Comparison of ENCODE assay signal across 8 cellular contexts in the genomic region with DNA sequence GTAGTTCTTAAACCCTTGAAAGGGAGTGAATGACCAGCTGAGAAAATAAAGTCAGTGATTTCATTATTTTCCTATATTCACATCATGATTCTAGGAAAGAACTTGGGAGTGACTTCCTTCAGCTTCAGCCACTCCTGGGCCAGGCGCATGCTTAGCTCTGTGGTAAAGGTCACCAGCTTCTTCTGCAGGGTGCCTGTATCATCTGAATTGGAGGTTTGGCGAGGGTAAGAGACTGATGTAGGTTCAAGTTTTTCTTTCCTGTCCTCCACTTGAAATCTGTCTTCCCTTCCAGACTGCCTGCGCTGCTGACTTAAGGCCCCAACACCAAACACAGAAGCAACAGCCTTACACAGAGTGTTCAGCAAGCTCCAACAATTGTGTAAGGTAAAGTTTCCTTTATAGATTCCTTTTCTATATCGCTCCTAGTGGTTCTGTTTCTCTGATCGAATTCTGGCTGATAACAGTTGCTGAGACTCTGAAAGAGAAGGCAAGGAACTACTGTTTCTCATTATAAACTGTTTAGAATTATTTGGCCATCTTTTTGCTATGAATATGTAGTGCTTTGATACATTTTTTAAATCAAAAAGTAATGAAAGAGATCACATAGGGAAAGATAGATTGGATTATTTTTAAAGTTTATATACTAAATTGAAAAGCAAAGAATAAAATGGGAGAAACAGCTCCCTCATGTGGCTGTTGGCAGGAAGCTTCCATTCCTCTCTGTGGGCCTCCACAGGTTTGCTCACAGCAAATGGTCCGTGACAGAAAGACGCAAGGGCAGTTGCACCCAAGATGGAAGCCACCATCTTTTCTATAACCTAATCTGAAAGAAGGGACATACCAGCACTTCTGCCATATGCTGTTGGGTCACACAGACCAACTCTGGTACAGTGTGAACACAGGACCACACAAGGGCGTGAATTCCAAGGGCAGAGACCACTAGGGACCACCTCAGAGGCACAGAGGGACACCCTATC. TPM values are rescaled to one million over a fixed set of nuclear protein-coding genes. Genes with fewer than 3 reads are reported as not detected.
DNase-seq lines count a peak whose midpoint lies in the region; ATAC-seq and TF ChIP-seq lines count a peak whose summit lies in the region.

No MANE protein-coding gene starts in this region.

- no peak overlapping the region for H3K27ac Mint-ChIP-seq in effector memory CD8-positive, alpha-beta T cell
- peak overlapping the region; percentile 85 for H3K27ac Mint-ChIP-seq in nephron progenitor cell

- H3F3A ChIP-seq in GM23248 (ENCODE audit: insufficient read depth) = peaks cover 25% of the 10 kb centered on the region
- H3F3A ChIP-seq in Loucy (ENCODE audit: low read depth) = no peaks in the 10 kb centered on the region

- peaks cover 5% of the 10 kb centered on the region for H3K36me3 ChIP-seq in GM23248 (ENCODE audit: low read depth)
- H3K36me3 ChIP-seq in Loucy (ENCODE audit: insufficient read depth, low read length) = peaks cover 4% of the 10 kb centered on the region; the same call in 1 of the 2 replicates
- H3K36me3 ChIP-seq in aorta (ENCODE audit: control insufficient read depth in 1 of 2, insufficient read depth in 2 of 2, low read length in 1 of 2) = peaks cover 0 to 5% of the 10 kb centered on the region in 2 donors

- no peak overlapping the region for H3K27ac ChIP-seq in GM23248
- no peak overlapping the region for H3K27ac ChIP-seq in aorta (ENCODE audit: low read depth in 1 of 2, low read length in 2 of 2)

- H3K4me3 ChIP-seq in GM23248 (no peak overlapping the region), Loucy (ENCODE audit: low read length, poor library complexity, severe bottlenecking) (no peak overlapping the region), aorta (ENCODE audit: low read length in 2 of 2) (no peak overlapping the region)

- H3K79me2 ChIP-seq in GM23248 (ENCODE audit: insufficient read depth) (no peaks in the 10 kb centered on the region), Loucy (ENCODE audit: insufficient read depth, low read length) (no peaks in the 10 kb centered on the region)

- H3K27me3 Mint-ChIP-seq in effector memory CD8-positive, alpha-beta T cell = no peaks in the 10 kb centered on the region
- peaks cover 2% of the 10 kb centered on the region for H3K27me3 Mint-ChIP-seq in nephron progenitor cell (ENCODE audit: low read depth, poor library complexity)

- H3K9ac ChIP-seq in GM23248 = no peak overlapping the region
- no peak overlapping the region for H3K9ac ChIP-seq in Loucy (ENCODE audit: low read depth, low read length, poor library complexity, severe bottlenecking)

- peak; percentile 68 for DNase-seq in NCI-H82 (lab: John Stamatoyannopoulos, UW)
- DNase-seq in NCI-H82 treated with DMSO at 0.1 percent for 48 hours (lab: John Stamatoyannopoulos, UW; ENCODE audit: unreplicated experiment) = no peak
- DNase-seq in GM23248 = peak; percentile 71
- peak; percentile 11 to 12 (median 11) for DNase-seq in effector memory CD8-positive, alpha-beta T cell
- peak; percentile 27 for DNase-seq in nephron progenitor cell
- no peak for DNase-seq in aorta

- TF ChIP-seq CTCF in Loucy (conservative IDR thresholded peaks at IDR 0.05; ENCODE audit: low read length) (peak; percentile 89), nephron progenitor cell (IDR thresholded peaks at IDR 0.05) (peak; percentile 81)

- no peaks in the 10 kb centered on the region for H3K9me3 ChIP-seq in GM23248 (ENCODE audit: low read depth)
- H3K9me3 ChIP-seq in Loucy (ENCODE audit: insufficient read depth, low read depth, low read length) = no peaks in the 10 kb centered on the region
- H3K9me3 ChIP-seq in aorta (ENCODE audit: control insufficient read depth, low read length) = no peaks in the 10 kb centered on the region

- no peaks in the 10 kb centered on the region for H3K4me1 Mint-ChIP-seq in effector memory CD8-positive, alpha-beta T cell (ENCODE audit: low read depth in 2 of 2)
- peaks cover 5% of the 10 kb centered on the region for H3K4me1 Mint-ChIP-seq in nephron progenitor cell

- H2AFZ ChIP-seq in GM23248 (peak overlapping the region; percentile 79), Loucy (ENCODE audit: low read length) (no peak overlapping the region)

- H3K9me3 Mint-ChIP-seq in effector memory CD8-positive, alpha-beta T cell = no peaks in the 10 kb centered on the region
- no peaks in the 10 kb centered on the region for H3K9me3 Mint-ChIP-seq in nephron progenitor cell

- H4K20me1 ChIP-seq in GM23248 (ENCODE audit: insufficient read depth) (no peaks in the 10 kb centered on the region), Loucy (ENCODE audit: insufficient read depth, low read length, poor library complexity, severe bottlenecking) (no peaks in the 10 kb centered on the region)

- H3K4me1 ChIP-seq in GM23248 (ENCODE audit: insufficient read depth) = 0 out of 2 replicates have a peak, but pooled peaks cover under 1% of the 10 kb centered on the region
- H3K4me1 ChIP-seq in Loucy (ENCODE audit: insufficient read depth, low read length, poor library complexity, severe bottlenecking) = no peaks in the 10 kb centered on the region
- H3K4me1 ChIP-seq in aorta (ENCODE audit: control insufficient read depth in 1 of 2, insufficient read depth in 2 of 2, low read length in 2 of 2) = no peaks in the 10 kb centered on the region

- ATAC-seq in SK-N-SH treated with all-trans-retinoic acid at 6 μM for 48 hours (peak; percentile 92), aorta (ENCODE audit: low FRiP score) (no peak)
- ATAC-seq in effector memory CD8-positive, alpha-beta T cell (replicated peaks) = peak; percentile 77

- H3K4me3 Mint-ChIP-seq in effector memory CD8-positive, alpha-beta T cell = no peak overlapping the region
- H3K4me3 Mint-ChIP-seq in nephron progenitor cell = no peak overlapping the region

- intact Hi-C loops in aorta (cut with DNase I) = no loop called here

- H3K27me3 ChIP-seq in GM23248 (replicated peaks; ENCODE audit: insufficient read depth) = no peaks in the 10 kb centered on the region
- H3K27me3 ChIP-seq in Loucy (ENCODE audit: insufficient read depth, low read length, poor library complexity, severe bottlenecking) = no peaks in the 10 kb centered on the region
- H3K27me3 ChIP-seq in aorta (ENCODE audit: control insufficient read depth in 1 of 2, insufficient read depth in 2 of 2, low read length in 1 of 2) = no peaks in the 10 kb centered on the region

- H3K4me2 ChIP-seq in GM23248 (ENCODE audit: unreplicated experiment) = no peak overlapping the region
- H3K4me2 ChIP-seq in Loucy (ENCODE audit: low read depth, low read length, poor library complexity, severe bottlenecking) = no peak overlapping the region

- WGBS in GM23248 (ENCODE audit: low coverage in 1 of 2, low lambda C conversion rate in 2 of 2, missing lambda C conversion rate in 2 of 2), 2 experiments = 63 to 64% methylated on average over 8 of the region's 8 CpGs
- 46 to 49% methylated on average over 8 of the region's 8 CpGs for WGBS in aorta, 2 donors

- H3K9me2 ChIP-seq in GM23248 (ENCODE audit: insufficient read depth) = no peaks in the 10 kb centered on the region
- H3K9me2 ChIP-seq in Loucy (replicated peaks; ENCODE audit: low read depth, low read length) = no peaks in the 10 kb centered on the region

- in situ Hi-C loops in GM23248 (cut with MboI) = no loop called here

- peaks cover 11% of the 10 kb centered on the region for H3K36me3 Mint-ChIP-seq in effector memory CD8-positive, alpha-beta T cell (ENCODE audit: insufficient read depth)
- H3K36me3 Mint-ChIP-seq in nephron progenitor cell (ENCODE audit: low read depth) = peaks cover 15% of the 10 kb centered on the region

TF ChIP-seq in SK-N-SH treated with all-trans-retinoic acid at 6 μM for 48 hours, 23 proteins besides CTCF, POLR2A, EP300 and RAD21:
- TF ChIP-seq GLIS3 (CRISPR knock-in tag; IDR thresholded peaks at IDR 0.05) (no peak), TOX (CRISPR knock-in tag; IDR thresholded peaks at IDR 0.05; ENCODE audit: borderline replicate concordance) (0 out of 2 replicates have a peak, but pooled peaks have one; percentile 20), ZNF8 (CRISPR knock-in tag; IDR thresholded peaks at IDR 0.05) (no peak), BACH2 (CRISPR knock-in tag; IDR thresholded peaks at IDR 0.05; ENCODE audit: borderline replicate concordance) (no peak), CSDC2 (CRISPR knock-in tag; IDR thresholded peaks at IDR 0.05) (no peak)
- TF ChIP-seq, protein P1, sequence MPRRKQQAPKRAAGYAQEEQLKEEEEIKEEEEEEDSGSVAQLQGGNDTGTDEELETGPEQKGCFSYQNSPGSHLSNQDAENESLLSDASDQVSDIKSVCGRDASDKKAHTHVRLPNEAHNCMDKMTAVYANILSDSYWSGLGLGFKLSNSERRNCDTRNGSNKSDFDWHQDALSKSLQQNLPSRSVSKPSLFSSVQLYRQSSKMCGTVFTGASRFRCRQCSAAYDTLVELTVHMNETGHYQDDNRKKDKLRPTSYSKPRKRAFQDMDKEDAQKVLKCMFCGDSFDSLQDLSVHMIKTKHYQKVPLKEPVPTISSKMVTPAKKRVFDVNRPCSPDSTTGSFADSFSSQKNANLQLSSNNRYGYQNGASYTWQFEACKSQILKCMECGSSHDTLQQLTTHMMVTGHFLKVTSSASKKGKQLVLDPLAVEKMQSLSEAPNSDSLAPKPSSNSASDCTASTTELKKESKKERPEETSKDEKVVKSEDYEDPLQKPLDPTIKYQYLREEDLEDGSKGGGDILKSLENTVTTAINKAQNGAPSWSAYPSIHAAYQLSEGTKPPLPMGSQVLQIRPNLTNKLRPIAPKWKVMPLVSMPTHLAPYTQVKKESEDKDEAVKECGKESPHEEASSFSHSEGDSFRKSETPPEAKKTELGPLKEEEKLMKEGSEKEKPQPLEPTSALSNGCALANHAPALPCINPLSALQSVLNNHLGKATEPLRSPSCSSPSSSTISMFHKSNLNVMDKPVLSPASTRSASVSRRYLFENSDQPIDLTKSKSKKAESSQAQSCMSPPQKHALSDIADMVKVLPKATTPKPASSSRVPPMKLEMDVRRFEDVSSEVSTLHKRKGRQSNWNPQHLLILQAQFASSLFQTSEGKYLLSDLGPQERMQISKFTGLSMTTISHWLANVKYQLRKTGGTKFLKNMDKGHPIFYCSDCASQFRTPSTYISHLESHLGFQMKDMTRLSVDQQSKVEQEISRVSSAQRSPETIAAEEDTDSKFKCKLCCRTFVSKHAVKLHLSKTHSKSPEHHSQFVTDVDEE (CRISPR knock-in tag; IDR thresholded peaks at IDR 0.05) = no peak

RNA-seq across cellular contexts. Expression of a gene that starts 14.0 kb away (rescaled TPM):
- 20.1 and 21.4 TPM in 2 replicates for total RNA-seq in GM23248 (2014; rRNA removed; shearing (Covaris generic))
- polyA plus RNA-seq in GM23248 (2016; fragmentation: Nextera tagmentation; extraction: Ambion mirVana) = 10.0 and 10.8 TPM in 2 replicates
- total RNA-seq in aorta = 10 to 100 TPM; 34.3 to 48.7 TPM
- polyA plus RNA-seq in aorta = 10 to 100 TPM; 14.3 to 49.5 TPM

RNA-seq across cellular contexts. Expression of a gene that starts 16.4 kb away (rescaled TPM):
- total RNA-seq in GM23248 (2014; rRNA removed; shearing (Covaris generic)) = not detected in 2 replicates
- polyA plus RNA-seq in GM23248 (2016; fragmentation: Nextera tagmentation; extraction: Ambion mirVana) (not detected in 2 replicates), aorta (not detected)
- total RNA-seq in aorta = not detected

Comparison
In these comparisons a context has a peak if more than half of its experiments do, and no peak if none do; other contexts are left out.
1. DNase-seq: peak in NCI-H82 (single experiment), GM23248 (single experiment), effector memory CD8-positive, alpha-beta T cell (3 of 3) and nephron progenitor cell (single experiment); none in NCI-H82 treated with DMSO at 0.1 percent for 48 hours (single experiment) and aorta (0 of 2).